Comparison of ENCODE assay signal across 12 cellular contexts in the genomic region with DNA sequence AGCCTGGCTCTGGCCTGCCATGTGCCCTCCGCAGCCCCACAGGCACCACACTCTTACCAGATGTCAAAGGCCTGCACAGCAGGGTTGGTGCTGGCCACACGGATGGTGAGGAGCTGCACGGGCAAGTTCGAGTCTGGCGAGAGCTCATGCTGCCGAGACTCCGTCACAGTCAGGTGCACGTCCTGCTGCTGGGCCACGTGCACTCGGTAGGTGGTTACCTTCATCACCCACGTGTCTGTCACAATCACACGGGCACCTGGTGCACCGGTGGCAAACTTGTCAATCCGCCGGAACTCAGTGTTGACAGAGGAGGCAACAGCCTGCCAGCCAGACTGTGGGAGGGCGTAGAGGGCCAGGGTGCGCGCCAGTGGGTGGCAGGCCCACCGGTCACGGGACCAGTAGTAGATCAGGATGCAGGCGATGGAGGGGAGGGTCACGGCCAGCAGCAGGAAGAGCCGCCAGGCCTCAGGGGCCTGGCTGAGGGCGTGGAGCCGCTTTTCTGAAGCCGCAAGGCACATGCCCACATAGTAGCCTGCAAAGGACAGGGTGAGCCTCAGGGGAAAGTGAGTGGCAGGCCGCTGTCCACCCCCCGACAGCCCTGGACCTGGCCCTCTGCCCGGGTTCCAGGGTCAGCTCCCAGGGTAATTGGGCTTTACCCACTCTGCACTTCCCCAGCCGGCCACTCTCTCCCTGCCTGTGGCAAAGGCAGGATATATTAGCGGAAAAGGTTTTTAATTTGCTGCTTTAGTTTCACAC. TPM values are rescaled to one million over a fixed set of nuclear protein-coding genes. Genes with fewer than 3 reads are reported as not detected.
DNase-seq lines count a peak whose midpoint lies in the region; ATAC-seq and TF ChIP-seq lines count a peak whose summit lies in the region.
"Had no signal": no experiment of that assay in that cellular context is flagged by ENCODE, and none has a peak within 500 bp of the region (broad histone marks: within the 10 kb centered on the region; RNA-seq: fewer than 3 reads in every experiment).

No MANE protein-coding gene starts in this region.

- peaks cover 5% of the 10 kb centered on the region for H3K36me3 ChIP-seq in CD4-positive, CD25-positive, alpha-beta regulatory T cell (ENCODE audit: control insufficient read depth, insufficient read depth, low read length)
- peaks cover 0 to 12% of the 10 kb centered on the region in 2 donors for H3K36me3 ChIP-seq in vagina

- no peaks in the 10 kb centered on the region for H3K36me3 Mint-ChIP-seq in CD4-positive, CD25-positive, alpha-beta regulatory T cell
- H3K36me3 Mint-ChIP-seq in activated T-helper 1 cell treated with anti-CD3 and anti-CD28 coated beads, Interleukin-12 subunit alpha, Interleukin-12 subunit beta, Interleukin-2, Interleukin-4 antibody, amounts not matched to agents 30 ng/mL and 10 ng/mL and 1 ng/mL, durations not matched to agents 14 hours and 24 hours and 36 hours (ENCODE audit: low read depth), result peaks cover 23% of the 10 kb centered on the region
- H3K36me3 Mint-ChIP-seq in natural killer cell, result no peaks in the 10 kb centered on the region

- peaks cover 49% of the 10 kb centered on the region for H3K4me1 ChIP-seq in CD4-positive, CD25-positive, alpha-beta regulatory T cell (ENCODE audit: control insufficient read depth, insufficient read depth, low read length, poor library complexity, severe bottlenecking)
- H3K4me1 ChIP-seq in vagina, result peaks cover 58% of the 10 kb centered on the region

- no peak for ATAC-seq in CD4-positive, CD25-positive, alpha-beta regulatory T cell (ENCODE audit: low read depth in 2 of 2)
- no peak for ATAC-seq in natural killer cell

- TF ChIP-seq CTCF in natural killer cell (IDR thresholded peaks at IDR 0.05), result no peak
- no peak for TF ChIP-seq CTCF in vagina (IDR thresholded peaks at IDR 0.05)

- H3K4me3 Mint-ChIP-seq in CD4-positive, CD25-positive, alpha-beta regulatory T cell, result peak overlapping the region; percentile 15 to 90 (median 76)
- H3K4me3 Mint-ChIP-seq in activated T-helper 1 cell treated with anti-CD3 and anti-CD28 coated beads, Interleukin-12 subunit alpha, Interleukin-12 subunit beta, Interleukin-2, Interleukin-4 antibody, amounts not matched to agents 30 ng/mL and 10 ng/mL and 1 ng/mL, durations not matched to agents 14 hours and 24 hours and 36 hours, result peak overlapping the region; percentile 89
- peak overlapping the region; percentile 47 for H3K4me3 Mint-ChIP-seq in natural killer cell

- peaks cover 4 to 58% (median 30%) of the 10 kb centered on the region in 4 donors for H3K4me1 Mint-ChIP-seq in CD4-positive, CD25-positive, alpha-beta regulatory T cell
- peaks cover 51% of the 10 kb centered on the region for H3K4me1 Mint-ChIP-seq in activated T-helper 1 cell treated with anti-CD3 and anti-CD28 coated beads, Interleukin-12 subunit alpha, Interleukin-12 subunit beta, Interleukin-2, Interleukin-4 antibody, amounts not matched to agents 30 ng/mL and 10 ng/mL and 1 ng/mL, durations not matched to agents 14 hours and 24 hours and 36 hours (ENCODE audit: low read depth)
- peaks cover 15 to 50% of the 10 kb centered on the region in 2 donors for H3K4me1 Mint-ChIP-seq in natural killer cell

- no peak for DNase-seq in CD4-positive, CD25-positive, alpha-beta regulatory T cell
- DNase-seq in H4 (ENCODE audit: low spot score), result peak; percentile 8
- no peak for DNase-seq in activated T-helper 1 cell treated with anti-CD3 and anti-CD28 coated beads, Interleukin-12 subunit alpha, Interleukin-12 subunit beta, Interleukin-2, Interleukin-4 antibody, amounts not matched to agents 30 ng/mL and 10 ng/mL and 1 ng/mL, durations not matched to agents 14 hours and 24 hours and 36 hours (ENCODE audit: low spot score)
- DNase-seq in natural killer cell, result no peak
- DNase-seq in vagina (ENCODE audit: extremely low spot score in 2 of 2), result no peak
- no peak for DNase-seq in CD1c-positive myeloid dendritic cell (ENCODE audit: extremely low spot score)
- DNase-seq in HK-2 (ENCODE audit: unreplicated experiment), result no peak
- DNase-seq in NCI-H2081 treated with DMSO at 0.1 percent for 48 hours (lab: John Stamatoyannopoulos, UW), result no peak
- DNase-seq: activated CD4-positive, alpha-beta T cell treated with anti-CD3 and anti-CD28 coated beads, Interleukin-2, amount 50 U/mL, for 48 hours; mesenchymal stem cell; NCI-H1930 had no signal

- no peak overlapping the region for H3K4me3 ChIP-seq in CD4-positive, CD25-positive, alpha-beta regulatory T cell (ENCODE audit: low read depth, low read length)
- H3K4me3 ChIP-seq in vagina, result no peak overlapping the region
- H3K4me3 ChIP-seq: cardiac muscle cell had no signal

- TF ChIP-seq POLR2A in vagina (IDR thresholded peaks at IDR 0.05), result no peak

- no peaks in the 10 kb centered on the region for H3K9me3 ChIP-seq in CD4-positive, CD25-positive, alpha-beta regulatory T cell (ENCODE audit: control insufficient read depth in 2 of 2, low read length in 2 of 2)
- no peaks in the 10 kb centered on the region for H3K9me3 ChIP-seq in vagina

- H3K27ac ChIP-seq in CD4-positive, CD25-positive, alpha-beta regulatory T cell (ENCODE audit: insufficient read depth, low read length, poor library complexity, severe bottlenecking), result no peak overlapping the region
- no peak overlapping the region for H3K27ac ChIP-seq in vagina
- H3K27ac ChIP-seq: cardiac muscle cell had no signal

- peaks cover 0 to 1% (median 0%) of the 10 kb centered on the region in 7 donors for H3K9me3 Mint-ChIP-seq in CD4-positive, CD25-positive, alpha-beta regulatory T cell
- no peaks in the 10 kb centered on the region for H3K9me3 Mint-ChIP-seq in activated T-helper 1 cell treated with anti-CD3 and anti-CD28 coated beads, Interleukin-12 subunit alpha, Interleukin-12 subunit beta, Interleukin-2, Interleukin-4 antibody, amounts not matched to agents 30 ng/mL and 10 ng/mL and 1 ng/mL, durations not matched to agents 14 hours and 24 hours and 36 hours
- H3K9me3 Mint-ChIP-seq in natural killer cell, result no peaks in the 10 kb centered on the region

- intact Hi-C loops in activated T-helper 1 cell treated with anti-CD3 and anti-CD28 coated beads, Interleukin-12 subunit alpha, Interleukin-12 subunit beta, Interleukin-2, Interleukin-4 antibody, amounts not matched to agents 30 ng/mL and 10 ng/mL and 1 ng/mL, durations not matched to agents 14 hours and 24 hours and 36 hours (cut with micrococcal nuclease), result no loop called here
- intact Hi-C loops in natural killer cell (cut with micrococcal nuclease) (no loop called here), vagina (cut with DNase I) (no loop called here)

- H3K27ac Mint-ChIP-seq in CD4-positive, CD25-positive, alpha-beta regulatory T cell, result peak overlapping the region in 1 of 3 donors; percentile 54
- H3K27ac Mint-ChIP-seq in activated T-helper 1 cell treated with anti-CD3 and anti-CD28 coated beads, Interleukin-12 subunit alpha, Interleukin-12 subunit beta, Interleukin-2, Interleukin-4 antibody, amounts not matched to agents 30 ng/mL and 10 ng/mL and 1 ng/mL, durations not matched to agents 14 hours and 24 hours and 36 hours, result peak overlapping the region; percentile 77
- H3K27ac Mint-ChIP-seq in natural killer cell, result peak overlapping the region; percentile 20 to 53

- no peaks in the 10 kb centered on the region for H3K27me3 Mint-ChIP-seq in CD4-positive, CD25-positive, alpha-beta regulatory T cell
- no peaks in the 10 kb centered on the region for H3K27me3 Mint-ChIP-seq in activated T-helper 1 cell treated with anti-CD3 and anti-CD28 coated beads, Interleukin-12 subunit alpha, Interleukin-12 subunit beta, Interleukin-2, Interleukin-4 antibody, amounts not matched to agents 30 ng/mL and 10 ng/mL and 1 ng/mL, durations not matched to agents 14 hours and 24 hours and 36 hours (ENCODE audit: insufficient read depth)
- H3K27me3 Mint-ChIP-seq in natural killer cell (ENCODE audit: low read depth in 2 of 2), result no peaks in the 10 kb centered on the region

- H3K27me3 ChIP-seq in CD4-positive, CD25-positive, alpha-beta regulatory T cell (ENCODE audit: control insufficient read depth, insufficient read depth, low read length), result no peaks in the 10 kb centered on the region
- no peaks in the 10 kb centered on the region for H3K27me3 ChIP-seq in vagina
- H3K27me3 ChIP-seq: cardiac muscle cell had no signal

RNA-seq across cellular contexts. Expression of gene TMEM129, which starts 2.9 kb away (rescaled TPM):
- total RNA-seq in CD4-positive, CD25-positive, alpha-beta regulatory T cell, result 19.6 TPM
- 10 to 100 TPM; 29.4 to 33.9 (median 31.0) TPM for polyA plus RNA-seq in CD4-positive, CD25-positive, alpha-beta regulatory T cell
- total RNA-seq in H4 (2014; rRNA removed; shearing (Covaris generic)), result 18.4 and 30.7 TPM in 2 replicates
- 27.4 and 28.4 TPM in 2 replicates for total RNA-seq in activated T-helper 1 cell treated with anti-CD3 and anti-CD28 coated beads, Interleukin-12 subunit alpha, Interleukin-12 subunit beta, Interleukin-2, Interleukin-4 antibody, amounts not matched to agents 30 ng/mL and 10 ng/mL and 1 ng/mL, durations not matched to agents 14 hours and 24 hours and 36 hours
- total RNA-seq in natural killer cell (10 to 100 TPM; 18.2 to 26.9 (median 20.8) TPM), vagina (50.6 TPM)

RNA-seq across cellular contexts. Expression of gene TACC3, which starts 3.0 kb away (rescaled TPM):
- 111 TPM for total RNA-seq in CD4-positive, CD25-positive, alpha-beta regulatory T cell
- 10 to 100 TPM; 62.0 to 72.9 (median 66.6) TPM for polyA plus RNA-seq in CD4-positive, CD25-positive, alpha-beta regulatory T cell
- total RNA-seq in H4 (2014; rRNA removed; shearing (Covaris generic)), result 22.3 and 22.6 TPM in 2 replicates
- 134 and 139 TPM in 2 replicates for total RNA-seq in activated T-helper 1 cell treated with anti-CD3 and anti-CD28 coated beads, Interleukin-12 subunit alpha, Interleukin-12 subunit beta, Interleukin-2, Interleukin-4 antibody, amounts not matched to agents 30 ng/mL and 10 ng/mL and 1 ng/mL, durations not matched to agents 14 hours and 24 hours and 36 hours
- total RNA-seq in natural killer cell (10 to 100 TPM; 23.4 to 43.7 (median 32.5) TPM), vagina (16.0 TPM)

RNA-seq across cellular contexts. Expression of gene SLBP, which starts 6.2 kb away (rescaled TPM):
- total RNA-seq in CD4-positive, CD25-positive, alpha-beta regulatory T cell, result 36.7 TPM
- 10 to 100 TPM; 74.7 to 83.8 (median 78.3) TPM for polyA plus RNA-seq in CD4-positive, CD25-positive, alpha-beta regulatory T cell
- total RNA-seq in H4 (2014; rRNA removed; shearing (Covaris generic)), result 165 and 185 TPM in 2 replicates
- total RNA-seq in activated T-helper 1 cell treated with anti-CD3 and anti-CD28 coated beads, Interleukin-12 subunit alpha, Interleukin-12 subunit beta, Interleukin-2, Interleukin-4 antibody, amounts not matched to agents 30 ng/mL and 10 ng/mL and 1 ng/mL, durations not matched to agents 14 hours and 24 hours and 36 hours, result 136 and 140 TPM in 2 replicates
- total RNA-seq in natural killer cell, result 10 to 100 TPM; 29.5 to 38.8 (median 38.6) TPM
- total RNA-seq in vagina, result 49.6 TPM

RNA-seq across cellular contexts. Expression of gene FAM53A, which starts 34.2 kb away (rescaled TPM):
- 1.8 TPM for total RNA-seq in CD4-positive, CD25-positive, alpha-beta regulatory T cell
- 1 to 10 TPM in 3 of 4 donors, under 1 TPM in 1; 0.76 to 3.6 (median 1.8) TPM for polyA plus RNA-seq in CD4-positive, CD25-positive, alpha-beta regulatory T cell
- 0.04 and 0.46 TPM in 2 replicates for total RNA-seq in H4 (2014; rRNA removed; shearing (Covaris generic))
- total RNA-seq in activated T-helper 1 cell treated with anti-CD3 and anti-CD28 coated beads, Interleukin-12 subunit alpha, Interleukin-12 subunit beta, Interleukin-2, Interleukin-4 antibody, amounts not matched to agents 30 ng/mL and 10 ng/mL and 1 ng/mL, durations not matched to agents 14 hours and 24 hours and 36 hours, result 2.5 and 5.5 TPM in 2 replicates
- total RNA-seq in natural killer cell (1 to 10 TPM; 1.9 to 2.9 (median 2.3) TPM), vagina (13.8 TPM)
